ENCODE assay signal across 1 cellular context in the genomic region with DNA sequence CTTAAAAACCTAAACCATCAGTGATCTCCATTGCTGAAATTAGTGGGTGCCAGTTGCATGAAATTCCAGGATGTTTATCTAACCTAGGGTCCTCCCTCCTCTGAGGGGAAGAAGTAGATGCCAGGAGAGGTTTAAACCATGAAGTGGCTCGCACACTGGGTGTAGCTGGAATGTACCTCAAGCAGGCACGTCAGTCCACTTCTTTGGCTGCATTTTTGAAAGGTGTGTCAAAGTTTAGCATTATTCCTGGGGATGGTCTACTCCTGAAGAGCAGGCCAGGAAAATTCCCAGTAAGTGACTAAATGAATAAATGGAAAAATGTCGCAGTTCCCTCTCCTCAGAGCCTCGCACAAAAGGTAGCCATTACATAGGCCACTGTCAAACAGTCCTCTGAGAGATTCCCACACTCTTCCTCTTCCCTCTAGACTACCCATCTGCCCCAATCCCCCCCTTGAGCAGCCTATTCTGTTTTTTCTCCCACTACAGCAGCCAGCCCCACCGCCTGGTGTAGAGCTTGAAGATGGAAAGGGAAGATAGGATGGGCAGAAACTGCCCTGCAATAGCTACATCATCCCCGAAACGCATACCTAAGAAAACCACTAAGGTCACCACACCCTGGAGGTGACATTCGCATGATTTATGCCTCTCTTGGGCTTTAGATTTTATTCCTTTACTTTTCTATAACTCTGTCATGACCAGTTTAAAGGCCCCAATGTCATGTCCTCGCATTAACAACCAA.
TF ChIP-seq lines count a peak whose summit lies in the region.

No MANE protein-coding gene starts in this region.

TF ChIP-seq in H1, 55 proteins besides CTCF, POLR2A, EP300 and RAD21 (continued from another document):
- no peak for TF ChIP-seq BCL11A (IDR thresholded peaks at IDR 0.05; ENCODE audit: low read depth in 2 of 2, low read length in 2 of 2)
- TF ChIP-seq TEAD4 (IDR thresholded peaks at IDR 0.05; ENCODE audit: low read depth, low read length): no peak
- TF ChIP-seq NANOG (IDR thresholded peaks at IDR 0.05; ENCODE audit: insufficient read depth, low read depth, low read length, poor library complexity, severe bottlenecking): no peak
- TF ChIP-seq GTF2F1 (IDR thresholded peaks at IDR 0.05; ENCODE audit: borderline replicate concordance, low read depth, low read length): no peak
- TF ChIP-seq CHD1 (IDR thresholded peaks at IDR 0.05; ENCODE audit: low read depth, low read length): no peak
- TF ChIP-seq HDAC6 (IDR thresholded peaks at IDR 0.05; ENCODE audit: low read depth, low read length): no peak
- no peak for TF ChIP-seq JUND (IDR thresholded peaks at IDR 0.05; ENCODE audit: low read length)
- no peak for TF ChIP-seq TAF1 (IDR thresholded peaks at IDR 0.05; ENCODE audit: low read depth, low read length)
- no peak for TF ChIP-seq RNF2 (IDR thresholded peaks at IDR 0.05; ENCODE audit: borderline replicate concordance, low read depth, low read length, missing control alignments, poor library complexity, severe bottlenecking)
- no peak for TF ChIP-seq ZNF274 (IDR thresholded peaks at IDR 0.05; ENCODE audit: borderline replicate concordance, extremely low read depth, low read length)
- TF ChIP-seq TAF7 (optimal IDR thresholded peaks at IDR 0.05; ENCODE audit: borderline replicate concordance, low read depth, low read length): no peak
- no peak for TF ChIP-seq KDM5A (IDR thresholded peaks at IDR 0.05; ENCODE audit: low read length)
- no peak for TF ChIP-seq RBBP5 (IDR thresholded peaks at IDR 0.05; ENCODE audit: borderline replicate concordance, low read depth, low read length)
- TF ChIP-seq RXRA (IDR thresholded peaks at IDR 0.05; ENCODE audit: insufficient read depth, low read depth, low read length): no peak
- TF ChIP-seq TCF12 (IDR thresholded peaks at IDR 0.05; ENCODE audit: low read depth, low read length): no peak
- no peak for TF ChIP-seq CBX8 (IDR thresholded peaks at IDR 0.05; ENCODE audit: borderline replicate concordance, low read depth, low read length)
TF ChIP-seq in H1: peak in this region for 0.
